Comparison of ENCODE assay signal across 1 cellular context in genomic region chr11:118608268-118609214, GRCh38.
TF ChIP-seq lines count a peak whose summit lies in the region.

No MANE protein-coding gene starts in this region.

TF ChIP-seq in K562, 482 proteins besides CTCF, POLR2A, EP300 and RAD21 (continued from another document and continues in another):
- TF ChIP-seq CTCFL (IDR thresholded peaks at IDR 0.05; ENCODE audit: borderline replicate concordance, insufficient read depth, low read depth, low read length, poor library complexity, severe bottlenecking) (peak; percentile 10), ZSCAN29 (IDR thresholded peaks at IDR 0.05) (peak; percentile 34; the same call in 1 of the 2 replicates), TFAP4 (CRISPR knock-in tag; IDR thresholded peaks at IDR 0.05; ENCODE audit: borderline replicate concordance) (peak; percentile 71), SOX6 (IDR thresholded peaks at IDR 0.05) (0 out of 2 replicates have a peak, but pooled peaks have one; percentile 39), ZNF121 (CRISPR knock-in tag; conservative IDR thresholded peaks at IDR 0.05) (no peak), JUNB (CRISPR knock-in tag; conservative IDR thresholded peaks at IDR 0.05) (peak; percentile 20; the same call in 1 of the 2 replicates), RAD51 (IDR thresholded peaks at IDR 0.05; ENCODE audit: borderline replicate concordance, low read depth) (no peak), ZNF586 (CRISPR knock-in tag; conservative IDR thresholded peaks at IDR 0.05) (no peak), USF2 (CRISPR knock-in tag; IDR thresholded peaks at IDR 0.05) (no peak), ZNF133 (CRISPR knock-in tag; IDR thresholded peaks at IDR 0.05) (no peak), E2F3 (CRISPR knock-in tag; IDR thresholded peaks at IDR 0.05) (peak; percentile 61; the same call in 1 of the 2 replicates), ARID4B (CRISPR knock-in tag; IDR thresholded peaks at IDR 0.05) (no peak; the same call in none of the 2 replicates), ZBTB8A (IDR thresholded peaks at IDR 0.05; ENCODE audit: partially characterized antibody) (no peak), REST (CRISPR knock-in tag; IDR thresholded peaks at IDR 0.05; ENCODE audit: low read depth) (peak; percentile 48; the same call in 1 of the 2 replicates), SMARCC2 (IDR thresholded peaks at IDR 0.05; ENCODE audit: low read depth) (no peak; the same call in 1 of the 2 replicates), SAFB (IDR thresholded peaks at IDR 0.05; ENCODE audit: borderline replicate concordance, low read depth, low read length) (peak; percentile 97), ZNF696 (CRISPR knock-in tag; conservative IDR thresholded peaks at IDR 0.05) (no peak), ZNF766 (CRISPR knock-in tag; conservative IDR thresholded peaks at IDR 0.05) (0 out of 2 replicates have a peak, but pooled peaks have one; percentile 29), LCOR (CRISPR knock-in tag; IDR thresholded peaks at IDR 0.05) (peak; percentile 82), OTX1 (CRISPR knock-in tag; IDR thresholded peaks at IDR 0.05) (0 out of 2 replicates have a peak, but pooled peaks have one; percentile 34), SMARCA4 (IDR thresholded peaks at IDR 0.05) (0 out of 2 replicates have a peak, but pooled peaks have one; percentile 49), NRF1 (conservative IDR thresholded peaks at IDR 0.05 in 1 of 2, IDR thresholded peaks at IDR 0.05 in 1 of 2) (peak; percentile 81 to 83), ZNF175 (CRISPR knock-in tag; IDR thresholded peaks at IDR 0.05; ENCODE audit: low read depth) (0 out of 2 replicates have a peak, but pooled peaks have one; percentile 13), MYNN (IDR thresholded peaks at IDR 0.05) (peak; percentile 92), MYNN (CRISPR knock-in tag; IDR thresholded peaks at IDR 0.05) (no peak), RCOR1 (IDR thresholded peaks at IDR 0.05; ENCODE audit: borderline replicate concordance in 1 of 2, low read depth in 2 of 2, low read length in 2 of 2) (peak in 1 of 2 experiments; percentile 27; a peak in 2 of 4 replicates), TAF15 (IDR thresholded peaks at IDR 0.05; ENCODE audit: low read depth, low read length) (no peak), TAF1 (IDR thresholded peaks at IDR 0.05; ENCODE audit: control insufficient read depth, extremely low read depth, insufficient read depth, low read length, severe bottlenecking) (peak; percentile 64), NFYB (IDR thresholded peaks at IDR 0.05; ENCODE audit: extremely low read depth, insufficient read length) (no peak), ZNF134 (CRISPR knock-in tag; conservative IDR thresholded peaks at IDR 0.05) (0 out of 2 replicates have a peak, but pooled peaks have one; percentile 35), HDAC8 (tag; IDR thresholded peaks at IDR 0.05) (0 out of 2 replicates have a peak, but pooled peaks have one; percentile 47), FOXK2 (conservative IDR thresholded peaks at IDR 0.05 in 1 of 2, IDR thresholded peaks at IDR 0.05 in 1 of 2; ENCODE audit: low read depth in 2 of 2) (peak in 1 of 2 experiments; percentile 58; a peak in 2 of 4 replicates), THRAP3 (IDR thresholded peaks at IDR 0.05; ENCODE audit: borderline replicate concordance) (no peak), ZNF778 (CRISPR knock-in tag; IDR thresholded peaks at IDR 0.05) (no peak), MCM5 (IDR thresholded peaks at IDR 0.05; ENCODE audit: low read depth) (no peak), ID3 (CRISPR knock-in tag; IDR thresholded peaks at IDR 0.05) (no peak), ID3 (tag; IDR thresholded peaks at IDR 0.05) (peak; percentile 50; the same call in 1 of the 2 replicates), POLR2G (IDR thresholded peaks at IDR 0.05; ENCODE audit: low read depth, low read length) (peak; percentile 84), TBP (optimal IDR thresholded peaks at IDR 0.05; ENCODE audit: low read depth, low read length) (peak; percentile 64), HDAC1 (IDR thresholded peaks at IDR 0.05) (peak in 1 of 2 experiments; percentile 96; a peak in 2 of 4 replicates), KLF6 (CRISPR knock-in tag; IDR thresholded peaks at IDR 0.05; ENCODE audit: borderline replicate concordance) (0 out of 2 replicates have a peak, but pooled peaks have one; percentile 59), CREB1 (IDR thresholded peaks at IDR 0.05) (peak; percentile 88), CREB1 (CRISPR knock-in tag; IDR thresholded peaks at IDR 0.05) (peak; percentile 84), CREM (IDR thresholded peaks at IDR 0.05; ENCODE audit: low read depth) (peak; percentile 94)
- TF ChIP-seq, protein P1, sequence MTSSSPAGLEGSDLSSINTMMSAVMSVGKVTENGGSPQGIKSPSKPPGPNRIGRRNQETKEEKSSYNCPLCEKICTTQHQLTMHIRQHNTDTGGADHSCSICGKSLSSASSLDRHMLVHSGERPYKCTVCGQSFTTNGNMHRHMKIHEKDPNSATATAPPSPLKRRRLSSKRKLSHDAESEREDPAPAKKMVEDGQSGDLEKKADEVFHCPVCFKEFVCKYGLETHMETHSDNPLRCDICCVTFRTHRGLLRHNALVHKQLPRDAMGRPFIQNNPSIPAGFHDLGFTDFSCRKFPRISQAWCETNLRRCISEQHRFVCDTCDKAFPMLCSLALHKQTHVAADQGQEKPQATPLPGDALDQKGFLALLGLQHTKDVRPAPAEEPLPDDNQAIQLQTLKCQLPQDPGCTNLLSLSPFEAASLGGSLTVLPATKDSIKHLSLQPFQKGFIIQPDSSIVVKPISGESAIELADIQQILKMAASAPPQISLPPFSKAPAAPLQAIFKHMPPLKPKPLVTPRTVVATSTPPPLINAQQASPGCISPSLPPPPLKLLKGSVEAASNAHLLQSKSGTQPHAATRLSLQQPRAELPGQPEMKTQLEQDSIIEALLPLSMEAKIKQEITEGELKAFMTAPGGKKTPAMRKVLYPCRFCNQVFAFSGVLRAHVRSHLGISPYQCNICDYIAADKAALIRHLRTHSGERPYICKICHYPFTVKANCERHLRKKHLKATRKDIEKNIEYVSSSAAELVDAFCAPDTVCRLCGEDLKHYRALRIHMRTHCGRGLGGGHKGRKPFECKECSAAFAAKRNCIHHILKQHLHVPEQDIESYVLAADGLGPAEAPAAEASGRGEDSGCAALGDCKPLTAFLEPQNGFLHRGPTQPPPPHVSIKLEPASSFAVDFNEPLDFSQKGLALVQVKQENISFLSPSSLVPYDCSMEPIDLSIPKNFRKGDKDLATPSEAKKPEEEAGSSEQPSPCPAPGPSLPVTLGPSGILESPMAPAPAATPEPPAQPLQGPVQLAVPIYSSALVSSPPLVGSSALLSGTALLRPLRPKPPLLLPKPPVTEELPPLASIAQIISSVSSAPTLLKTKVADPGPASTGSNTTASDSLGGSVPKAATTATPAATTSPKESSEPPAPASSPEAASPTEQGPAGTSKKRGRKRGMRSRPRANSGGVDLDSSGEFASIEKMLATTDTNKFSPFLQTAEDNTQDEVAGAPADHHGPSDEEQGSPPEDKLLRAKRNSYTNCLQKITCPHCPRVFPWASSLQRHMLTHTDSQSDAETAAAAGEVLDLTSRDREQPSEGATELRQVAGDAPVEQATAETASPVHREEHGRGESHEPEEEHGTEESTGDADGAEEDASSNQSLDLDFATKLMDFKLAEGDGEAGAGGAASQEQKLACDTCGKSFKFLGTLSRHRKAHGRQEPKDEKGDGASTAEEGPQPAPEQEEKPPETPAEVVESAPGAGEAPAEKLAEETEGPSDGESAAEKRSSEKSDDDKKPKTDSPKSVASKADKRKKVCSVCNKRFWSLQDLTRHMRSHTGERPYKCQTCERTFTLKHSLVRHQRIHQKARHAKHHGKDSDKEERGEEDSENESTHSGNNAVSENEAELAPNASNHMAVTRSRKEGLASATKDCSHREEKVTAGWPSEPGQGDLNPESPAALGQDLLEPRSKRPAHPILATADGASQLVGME (CRISPR knock-in tag; IDR thresholded peaks at IDR 0.05) = peak; percentile 75; the same call in 1 of the 2 replicates
